In the genomic region with DNA sequence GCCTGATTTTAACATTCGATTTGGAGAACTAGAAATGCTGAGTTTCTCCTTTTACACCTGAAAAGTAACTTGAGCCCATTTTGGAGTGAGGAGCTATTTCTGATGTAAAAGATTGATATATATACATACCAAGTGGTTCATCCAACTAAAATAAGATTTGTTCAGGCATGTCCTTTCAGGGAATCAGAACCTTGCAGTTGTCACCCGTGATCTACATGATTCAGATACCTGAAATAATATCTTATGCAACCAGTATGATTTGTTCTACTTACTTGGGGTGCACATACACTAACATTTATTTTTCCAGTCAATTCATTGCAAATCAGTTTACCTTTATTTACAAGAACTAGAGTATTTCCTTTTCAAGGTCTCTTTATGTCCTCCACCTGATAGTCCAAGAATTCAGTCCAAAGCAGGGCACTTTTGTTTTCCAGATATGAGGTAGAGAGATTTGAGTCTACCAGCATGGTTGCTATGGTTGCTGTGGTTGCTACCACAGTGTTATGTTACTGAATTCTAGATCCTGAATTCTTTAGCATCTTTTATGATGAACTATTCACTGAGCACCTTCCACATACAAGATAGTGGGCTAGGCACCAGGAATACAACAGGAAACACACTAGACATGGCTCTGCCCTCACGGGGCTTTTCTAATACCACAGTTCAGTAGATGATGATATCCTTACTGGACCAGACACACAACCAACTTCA, we compare ENCODE assay signal across 31 cellular contexts. TPM values are rescaled to one million over a fixed set of nuclear protein-coding genes. Genes with fewer than 3 reads are reported as not detected.
"Had no signal": no experiment of that assay in that cellular context is flagged by ENCODE, and none has a peak within 500 bp of the region (broad histone marks: within the 10 kb centered on the region; RNA-seq: fewer than 3 reads in every experiment).

No MANE protein-coding gene starts in this region.

- H3K4me3 Mint-ChIP-seq: activated CD4-positive, alpha-beta memory T cell treated with anti-CD3 and anti-CD28 coated beads for 36 hours; activated CD4-positive, alpha-beta T cell treated with anti-CD3 and anti-CD28 coated beads, Interleukin-2, amount 10 ng/mL, durations not matched to agents 24 days and 14 days; activated naive CD4-positive, alpha-beta T cell treated with anti-CD3 and anti-CD28 coated beads, Interleukin-2, amount 10 ng/mL, durations not matched to agents 7 days and 5 days; activated naive CD8-positive, alpha-beta T cell treated with anti-CD3 and anti-CD28 coated beads, Interleukin-2, amount 10 ng/mL, durations not matched to agents 7 days and 5 days; activated T-helper 1 cell treated with anti-CD3 and anti-CD28 coated beads, Interleukin-12 subunit alpha, Interleukin-12 subunit beta, Interleukin-2, Interleukin-4 antibody, amounts not matched to agents 30 ng/mL and 10 ng/mL and 1 ng/mL, durations not matched to agents 14 hours and 24 hours and 36 hours; brain; effector memory CD8-positive, alpha-beta T cell; naive thymus-derived CD8-positive, alpha-beta T cell; neural crest cell; stimulated activated naive B cell treated with anti-CD40 and anti-IgM and Interleukin-4, amounts not matched to agents 10 μg/mL and 1 μg/mL and 100 μg/mL, for 72 hours; T-helper 17 cell had no signal

- FAIRE-seq: pancreas had no signal

- H3K27me3 ChIP-seq: ascending aorta, gastroesophageal sphincter, hepatocyte, pancreas, stomach, tibial artery had no signal

- ATAC-seq: activated CD4-positive, CD25-positive, alpha-beta regulatory T cell treated with anti-CD3 and anti-CD28 coated beads, Interleukin-2, amount 50 U/mL, for 24 hours; effector memory CD8-positive, alpha-beta T cell; gastroesophageal sphincter; left cardiac atrium; naive thymus-derived CD8-positive, alpha-beta T cell; pancreas; stimulated activated naive B cell treated with anti-CD40 and anti-IgM and Interleukin-4, amounts not matched to agents 10 μg/mL and 1 μg/mL and 100 μg/mL, for 72 hours; T-helper 17 cell had no signal

- H3K36me3 ChIP-seq: ascending aorta, gastroesophageal sphincter, pancreas, prostate gland, stomach, tibial artery, WERI-Rb-1 had no signal

- H3K27ac Mint-ChIP-seq: activated CD4-positive, alpha-beta memory T cell treated with anti-CD3 and anti-CD28 coated beads for 36 hours; activated CD4-positive, alpha-beta T cell treated with anti-CD3 and anti-CD28 coated beads, Interleukin-2, amount 10 ng/mL, durations not matched to agents 24 days and 14 days; activated naive CD4-positive, alpha-beta T cell treated with anti-CD3 and anti-CD28 coated beads, Interleukin-2, amount 10 ng/mL, durations not matched to agents 7 days and 5 days; activated naive CD8-positive, alpha-beta T cell treated with anti-CD3 and anti-CD28 coated beads, Interleukin-2, amount 10 ng/mL, durations not matched to agents 7 days and 5 days; activated T-helper 1 cell treated with anti-CD3 and anti-CD28 coated beads, Interleukin-12 subunit alpha, Interleukin-12 subunit beta, Interleukin-2, Interleukin-4 antibody, amounts not matched to agents 30 ng/mL and 10 ng/mL and 1 ng/mL, durations not matched to agents 14 hours and 24 hours and 36 hours; brain; effector memory CD8-positive, alpha-beta T cell; naive thymus-derived CD8-positive, alpha-beta T cell; stimulated activated naive B cell treated with anti-CD40 and anti-IgM and Interleukin-4, amounts not matched to agents 10 μg/mL and 1 μg/mL and 100 μg/mL, for 72 hours; T-helper 17 cell had no signal

- DNase-seq: activated CD4-positive, alpha-beta memory T cell treated with anti-CD3 and anti-CD28 coated beads for 36 hours; activated CD4-positive, alpha-beta T cell treated with anti-CD3 and anti-CD28 coated beads, Interleukin-2, amount 10 ng/mL, durations not matched to agents 24 days and 14 days; activated CD8-positive, alpha-beta memory T cell treated with anti-CD3 and anti-CD28 coated beads, Interleukin-2, amount 50 U/mL, for 4 hours; activated effector memory CD4-positive, alpha-beta T cell treated with anti-CD3 and anti-CD28 coated beads, Interleukin-2, amount 50 U/mL, for 16 hours; activated naive CD4-positive, alpha-beta T cell treated with anti-CD3 and anti-CD28 coated beads, Interleukin-2, amount 10 ng/mL, durations not matched to agents 7 days and 5 days; activated naive CD8-positive, alpha-beta T cell treated with anti-CD3 and anti-CD28 coated beads, Interleukin-2, amount 10 ng/mL, durations not matched to agents 7 days and 5 days; activated T-cell treated with anti-CD3 and anti-CD28 coated beads, Interleukin-2, amount 50 U/mL, for 1 hour; caudate nucleus; cortex of kidney; effector memory CD8-positive, alpha-beta T cell; islet precursor cell; left cardiac atrium; naive thymus-derived CD8-positive, alpha-beta T cell; nucleus accumbens; pancreas; stimulated activated CD4-positive, alpha-beta T cell treated with anti-CD3 and anti-CD28 coated beads, Interleukin-15, amount 100 ng/mL, for 24 hours; stimulated activated CD4-positive, alpha-beta T cell treated with anti-CD3 and anti-CD28 coated beads, Interleukin-2, amount 100 ng/mL, for 24 hours; stimulated activated naive B cell treated with anti-CD40 and anti-IgM and Interleukin-4, amounts not matched to agents 10 μg/mL and 1 μg/mL and 100 μg/mL, for 72 hours; stomach; T-helper 17 cell; T1000; tibial artery; WERI-Rb-1 had no signal

- H3K27me3 Mint-ChIP-seq: activated CD4-positive, alpha-beta memory T cell treated with anti-CD3 and anti-CD28 coated beads for 36 hours; activated CD4-positive, alpha-beta T cell treated with anti-CD3 and anti-CD28 coated beads, Interleukin-2, amount 10 ng/mL, durations not matched to agents 24 days and 14 days; naive thymus-derived CD8-positive, alpha-beta T cell; stimulated activated naive B cell treated with anti-CD40 and anti-IgM and Interleukin-4, amounts not matched to agents 10 μg/mL and 1 μg/mL and 100 μg/mL, for 72 hours; T-helper 17 cell had no signal

- H3K9me3 ChIP-seq: ascending aorta, pancreas, prostate gland had no signal

- H3K4me1 ChIP-seq: ascending aorta, pancreas, prostate gland, stomach had no signal

- H3K27ac ChIP-seq: ascending aorta, gastroesophageal sphincter, hepatocyte, pancreas, prostate gland, stomach, tibial artery, WERI-Rb-1 had no signal

- H3K4me1 Mint-ChIP-seq: activated CD4-positive, alpha-beta T cell treated with anti-CD3 and anti-CD28 coated beads, Interleukin-2, amount 10 ng/mL, durations not matched to agents 24 days and 14 days; activated naive CD8-positive, alpha-beta T cell treated with anti-CD3 and anti-CD28 coated beads, Interleukin-2, amount 10 ng/mL, durations not matched to agents 7 days and 5 days; naive thymus-derived CD8-positive, alpha-beta T cell; neural crest cell; stimulated activated naive B cell treated with anti-CD40 and anti-IgM and Interleukin-4, amounts not matched to agents 10 μg/mL and 1 μg/mL and 100 μg/mL, for 72 hours; T-helper 17 cell had no signal

- H3K4me3 ChIP-seq: ascending aorta, gastroesophageal sphincter, hepatocyte, pancreas, prostate gland, stomach, tibial artery had no signal

- H3K4me2 ChIP-seq: hepatocyte had no signal

- H3K36me3 Mint-ChIP-seq: brain had no signal

- H2AFZ ChIP-seq: hepatocyte had no signal

- H3K79me2 ChIP-seq: hepatocyte had no signal

RNA-seq across cellular contexts. Expression of gene CCL28, which starts 49.3 kb away (rescaled TPM):
- total RNA-seq: ascending aorta, neural crest cell had no signal
